In genomic region chr16:20866161-20866772, GRCh38 we compare ENCODE assay signal across 9 cellular contexts. TPM values are rescaled to one million over a fixed set of nuclear protein-coding genes. Genes with fewer than 3 reads are reported as not detected.
DNase-seq lines count a peak whose midpoint lies in the region; ATAC-seq and TF ChIP-seq lines count a peak whose summit lies in the region.
"Had no signal": no experiment of that assay in that cellular context is flagged by ENCODE, and none has a peak within 500 bp of the region (broad histone marks: within the 10 kb centered on the region; RNA-seq: fewer than 3 reads in every experiment).

No MANE protein-coding gene starts in this region.

- peak; percentile 25 for ATAC-seq in GM19452 (IDR thresholded peaks at IDR 0.05; ENCODE audit: unreplicated experiment)
- ATAC-seq in GM19463 (IDR thresholded peaks at IDR 0.05; ENCODE audit: unreplicated experiment), result no peak

- H3K4me3 ChIP-seq in AG04450 (ENCODE audit: low read depth, low read length), result no peak overlapping the region
- no peak overlapping the region for H3K4me3 ChIP-seq in SJSA1

- no peak for DNase-seq in AG04450 (ENCODE audit: low read depth, low spot score)
- peak; percentile 81 to 89 for DNase-seq in SJSA1 (ENCODE audit: low read depth in 1 of 2, low spot score in 2 of 2)
- peak; percentile 66 for DNase-seq in epithelial cell of prostate (ENCODE audit: low read depth, low spot score)
- DNase-seq in osteocyte (ENCODE audit: extremely low spot score, unreplicated experiment), result no peak
- DNase-seq in AML-193 (lab: John Stamatoyannopoulos, UW), result no peak
- no peak for DNase-seq in central memory CD4-positive, alpha-beta T cell

- H3K27ac ChIP-seq in AG04450 (ENCODE audit: low read depth, low read length) (peak overlapping the region; percentile 96), SJSA1 (peak overlapping the region; percentile 78), epithelial cell of prostate (peak overlapping the region; percentile 99)

- peaks cover 9% of the 10 kb centered on the region for H3K36me3 Mint-ChIP-seq in osteocyte (ENCODE audit: unreplicated experiment)

- POLR2A ChIA-PET in AG04450 (lab: Yijun Ruan, JAX), result interaction anchor here (1.4 kb wide), 1 partner anchor 15 kb away, joined by 4 read pairs; no protein-coding TSS in a partner anchor

- peaks cover 16% of the 10 kb centered on the region for H3K36me3 ChIP-seq in SJSA1

- no peak overlapping the region for H3K4me3 Mint-ChIP-seq in osteocyte (ENCODE audit: unreplicated experiment)
- H3K4me3 Mint-ChIP-seq: activated naive CD4-positive, alpha-beta T cell treated with anti-CD3 and anti-CD28 coated beads, Interleukin-2, amount 50 U/mL, for 24 hours had no signal

- H3K4me1 Mint-ChIP-seq in osteocyte (ENCODE audit: unreplicated experiment), result peaks cover 56% of the 10 kb centered on the region

- no peaks in the 10 kb centered on the region for H3K27me3 Mint-ChIP-seq in osteocyte (ENCODE audit: unreplicated experiment)
- H3K27me3 Mint-ChIP-seq: activated naive CD4-positive, alpha-beta T cell treated with anti-CD3 and anti-CD28 coated beads, Interleukin-2, amount 50 U/mL, for 24 hours had no signal

- no peaks in the 10 kb centered on the region for H3K9me3 Mint-ChIP-seq in osteocyte (ENCODE audit: unreplicated experiment)
- H3K9me3 Mint-ChIP-seq: activated naive CD4-positive, alpha-beta T cell treated with anti-CD3 and anti-CD28 coated beads, Interleukin-2, amount 50 U/mL, for 24 hours had no signal

- H3K27me3 ChIP-seq in AG04450 (ENCODE audit: control insufficient read depth, insufficient read depth, low read length) (no peaks in the 10 kb centered on the region), SJSA1 (replicated peaks) (no peaks in the 10 kb centered on the region)

- peaks cover 27% of the 10 kb centered on the region for H3K4me1 ChIP-seq in SJSA1 (replicated peaks)

- CTCF ChIA-PET in AG04450 (lab: Charles Lee), result interaction anchor here (0.6 to 3.3 kb wide), 5 partner anchors 14 to 682 kb away, joined by 3 to 34 read pairs (median 4); no protein-coding TSS in a partner anchor

- no peaks in the 10 kb centered on the region for H3K9me3 ChIP-seq in AG04450 (ENCODE audit: control insufficient read depth, insufficient read depth, low read length)
- H3K9me3 ChIP-seq in SJSA1 (replicated peaks), result no peaks in the 10 kb centered on the region

- TF ChIP-seq CTCF in AG04450 (IDR thresholded peaks at IDR 0.05; ENCODE audit: low read depth, low read length) (no peak), osteocyte (IDR thresholded peaks at IDR 0.05) (no peak)

- peak overlapping the region; percentile 92 for H3K27ac Mint-ChIP-seq in osteocyte (ENCODE audit: unreplicated experiment)
- H3K27ac Mint-ChIP-seq: activated naive CD4-positive, alpha-beta T cell treated with anti-CD3 and anti-CD28 coated beads, Interleukin-2, amount 50 U/mL, for 24 hours had no signal

RNA-seq across cellular contexts. Expression of gene DCUN1D3, which starts 33.9 kb away (rescaled TPM):
- 11.3 and 12.0 TPM in 2 replicates for polyA plus RNA-seq in AG04450 (2011; rRNA removed)
- polyA minus RNA-seq in AG04450 (2011; rRNA and poly(A)+ RNA removed), result 30.8 and 36.5 TPM in 2 replicates
- 14.0 and 17.7 TPM in 2 replicates for total RNA-seq in SJSA1 (2014; rRNA removed; shearing (Covaris generic))
- total RNA-seq in osteocyte, result 19.3 and 19.6 TPM in 2 replicates

RNA-seq across cellular contexts. Expression of gene LYRM1, which starts 34.3 kb away (rescaled TPM):
- polyA plus RNA-seq in AG04450 (2011; rRNA removed), result 32.3 and 41.1 TPM in 2 replicates
- 17.9 and 19.1 TPM in 2 replicates for polyA minus RNA-seq in AG04450 (2011; rRNA and poly(A)+ RNA removed)
- 25.2 and 48.2 TPM in 2 replicates for total RNA-seq in SJSA1 (2014; rRNA removed; shearing (Covaris generic))
- 14.9 and 18.1 TPM in 2 replicates for total RNA-seq in osteocyte

RNA-seq across cellular contexts. Expression of gene REXO5, which starts 59.9 kb away (rescaled TPM):
- polyA plus RNA-seq in AG04450 (2011; rRNA removed), result 2.4 and 2.6 TPM in 2 replicates
- 2.3 and 4.9 TPM in 2 replicates for polyA minus RNA-seq in AG04450 (2011; rRNA and poly(A)+ RNA removed)
- total RNA-seq in SJSA1 (2014; rRNA removed; shearing (Covaris generic)), result 19.7 and 26.2 TPM in 2 replicates
- 2.5 and 4.2 TPM in 2 replicates for total RNA-seq in osteocyte

RNA-seq across cellular contexts. Expression of gene ERI2, which starts 60.0 kb away (rescaled TPM):
- 10.2 and 14.8 TPM in 2 replicates for polyA plus RNA-seq in AG04450 (2011; rRNA removed)
- polyA minus RNA-seq in AG04450 (2011; rRNA and poly(A)+ RNA removed), result 5.7 TPM in 2 replicates
- 40.0 and 47.4 TPM in 2 replicates for total RNA-seq in SJSA1 (2014; rRNA removed; shearing (Covaris generic))
- total RNA-seq in osteocyte, result 16.6 and 18.3 TPM in 2 replicates

Comparison
In these comparisons a context has a peak if more than half of its experiments do, and no peak if none do; other contexts are left out.
1. DNase-seq: peak in SJSA1 (2 of 2) and epithelial cell of prostate (single experiment); none in AG04450 (single experiment), osteocyte (single experiment), AML-193 (0 of 2) and central memory CD4-positive, alpha-beta T cell (single experiment).
2. Peak in every context shown above with its lines, with median percentiles within 50 percentile points of each other: H3K27ac ChIP-seq.